Comparison of ENCODE assay signal across 8 cellular contexts in the genomic region with DNA sequence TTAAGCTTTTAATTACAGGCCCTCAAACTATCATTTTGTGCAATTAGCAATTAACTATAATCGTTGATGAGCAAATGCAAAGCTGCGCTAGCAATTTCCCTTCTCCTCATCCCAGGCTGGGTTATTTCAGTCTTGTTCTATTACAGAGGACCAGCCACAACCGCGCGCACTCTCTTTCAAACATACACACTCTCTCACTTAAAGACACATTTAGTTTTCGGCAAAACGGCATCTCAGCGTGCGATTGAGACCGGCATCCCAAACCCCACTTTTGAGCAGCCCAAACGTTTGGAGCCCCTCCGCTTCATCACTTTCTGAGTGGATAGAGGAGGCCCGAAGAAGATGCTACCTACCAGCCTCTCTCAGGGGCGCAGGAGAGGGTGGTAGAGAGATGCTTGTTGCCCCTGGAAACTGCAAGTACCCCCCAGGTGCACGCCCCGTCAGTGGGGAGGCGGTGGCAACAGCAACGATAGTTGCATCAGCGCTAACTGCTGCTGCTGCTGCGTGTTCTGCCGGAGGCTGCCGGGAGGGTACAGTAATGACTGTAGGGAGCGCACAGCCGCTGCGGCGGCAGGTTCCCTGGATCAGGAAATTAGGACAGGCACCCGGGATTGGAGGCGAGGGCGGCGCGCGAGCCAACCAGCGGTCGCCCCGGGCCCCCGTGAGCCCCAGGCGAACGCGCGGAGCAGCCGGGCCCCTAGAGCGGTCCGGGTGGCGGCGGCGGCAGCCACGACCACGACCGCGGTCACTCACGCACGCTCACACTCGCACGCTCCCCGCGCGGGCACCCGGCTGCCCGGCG. TPM values are rescaled to one million over a fixed set of nuclear protein-coding genes. Genes with fewer than 3 reads are reported as not detected.
DNase-seq lines count a peak whose midpoint lies in the region; ATAC-seq and TF ChIP-seq lines count a peak whose summit lies in the region.

No MANE protein-coding gene starts in this region.

- H3K4me3 ChIP-seq in GM23248 (peak overlapping the region; percentile 83), heart left ventricle (peak overlapping the region; percentile 70 to 94 (median 86)), ovary (peak overlapping the region; percentile 86), vagina (peak overlapping the region; percentile 69 to 74)

- TF ChIP-seq POLR2A in heart left ventricle (IDR thresholded peaks at IDR 0.05) (peak in 1 of 2 donors; percentile 64), ovary (IDR thresholded peaks at IDR 0.05) (peak; percentile 60), vagina (IDR thresholded peaks at IDR 0.05) (no peak)

- H3K36me3 ChIP-seq in GM23248 (ENCODE audit: low read depth), result no peaks in the 10 kb centered on the region
- no peaks in the 10 kb centered on the region for H3K36me3 ChIP-seq in heart left ventricle
- H3K36me3 ChIP-seq in ovary, result no peaks in the 10 kb centered on the region
- H3K36me3 ChIP-seq in vagina, result no peaks in the 10 kb centered on the region

- H3K4me1 ChIP-seq in GM23248 (ENCODE audit: insufficient read depth) (peaks cover 6% of the 10 kb centered on the region; the same call in 1 of the 2 replicates), heart left ventricle (peaks cover 0 to 38% (median 23%) of the 10 kb centered on the region in 12 donors), ovary (ENCODE audit: insufficient read depth) (peaks cover 2% of the 10 kb centered on the region), vagina (peaks cover 14% of the 10 kb centered on the region)

- H3K9me2 ChIP-seq in GM23248 (ENCODE audit: insufficient read depth), result no peaks in the 10 kb centered on the region

- H4K20me1 ChIP-seq in GM23248 (ENCODE audit: insufficient read depth), result no peaks in the 10 kb centered on the region

- WGBS in GM23248 (ENCODE audit: low coverage in 1 of 2, low lambda C conversion rate in 2 of 2, missing lambda C conversion rate in 2 of 2), 2 experiments, result 11 to 15% methylated on average over 33 to 37 of the region's 60 CpGs
- WGBS in heart left ventricle, 4 donors, result 4 to 14% (median 8%) methylated on average over 17 to 60 of the region's 60 CpGs
- 1% methylated on average over 26 to 60 of the region's 60 CpGs for WGBS in ovary, 3 donors

- peak overlapping the region; percentile 90 for H2AFZ ChIP-seq in GM23248

- H3K4me2 ChIP-seq in GM23248 (ENCODE audit: unreplicated experiment), result peak overlapping the region; percentile 85

- peaks cover 32% of the 10 kb centered on the region for H3K79me2 ChIP-seq in GM23248 (ENCODE audit: insufficient read depth)

- H3K27me3 ChIP-seq in GM23248 (replicated peaks; ENCODE audit: insufficient read depth) (no peaks in the 10 kb centered on the region), heart left ventricle (peaks cover 0 to 44% (median 0%) of the 10 kb centered on the region in 9 donors), ovary (no peaks in the 10 kb centered on the region), vagina (no peaks in the 10 kb centered on the region)

- ATAC-seq in heart left ventricle, result peak; percentile 74 to 82 (median 82)

- H3F3A ChIP-seq in GM23248 (ENCODE audit: insufficient read depth), result peaks cover 13% of the 10 kb centered on the region; the same call in 1 of the 2 replicates

- TF ChIP-seq CTCF in LNCAP (IDR thresholded peaks at IDR 0.05) (peak; percentile 7; the same call in 1 of the 2 replicates), heart left ventricle (IDR thresholded peaks at IDR 0.05) (peak in 6 of 12 donors; percentile 12 to 40 (median 21)), ovary (IDR thresholded peaks at IDR 0.05) (peak in 2 of 3 donors; percentile 20 to 37), vagina (IDR thresholded peaks at IDR 0.05) (no peak)

- TF ChIP-seq EP300 in ovary (IDR thresholded peaks at IDR 0.05), result no peak

- intact Hi-C loops in heart left ventricle (cut with DNase I) (loop anchor here in 9 of 10 donors (2.0 to 10.0 kb wide), 16 partner anchors 41 to 486 kb away; no protein-coding TSS in a partner anchor), ovary (cut with DNase I) (loop anchor here (5.0 to 10.0 kb wide), 10 partner anchors 106 to 496 kb away; no protein-coding TSS in a partner anchor), vagina (cut with DNase I) (no loop called here)

- H3K9me3 ChIP-seq in GM23248 (ENCODE audit: low read depth) (no peaks in the 10 kb centered on the region), heart left ventricle (no peaks in the 10 kb centered on the region), ovary (no peaks in the 10 kb centered on the region), vagina (no peaks in the 10 kb centered on the region)

- peak overlapping the region; percentile 80 for H3K9ac ChIP-seq in GM23248

- in situ Hi-C loops in GM23248 (cut with MboI), result no loop called here

- DNase-seq in DMS153 (lab: John Stamatoyannopoulos, UW) (peak; percentile 85), GM23248 (peak; percentile 96), RPMI8226 (peak; percentile 15), heart left ventricle (peak; percentile 76 to 90 (median 89)), ovary (peak; percentile 85 to 89 (median 87)), vagina (ENCODE audit: extremely low spot score in 2 of 2) (no peak)
- DNase-seq in activated naive CD8-positive, alpha-beta T cell treated with anti-CD3 and anti-CD28 coated beads, Interleukin-2, amount 50 U/mL, for 16 hours (ENCODE audit: low read depth, low spot score), result peak; percentile 23

- H3K27ac ChIP-seq in GM23248 (peak overlapping the region; percentile 69), heart left ventricle (peak overlapping the region; percentile 55 to 98 (median 94)), ovary (peak overlapping the region; percentile 91 to 95), vagina (peak overlapping the region; percentile 42)

RNA-seq across cellular contexts. Expression of gene VLDLR, which starts 0.5 kb away (rescaled TPM):
- total RNA-seq in GM23248 (2014; rRNA removed; shearing (Covaris generic)), result 28.7 and 29.2 TPM in 2 replicates
- polyA plus RNA-seq in GM23248 (2016; fragmentation: Nextera tagmentation; extraction: Ambion mirVana) (14.1 and 15.1 TPM in 2 replicates), heart left ventricle (10 to 100 TPM; 15.1 to 60.1 TPM), ovary (10 to 100 TPM; 49.6 to 77.4 TPM)
- total RNA-seq in heart left ventricle (100 to 1,000 TPM in 7 of 9 donors, 10 to 100 TPM in 2; 67.9 to 177 (median 119) TPM), ovary (100 to 1,000 TPM in 4 of 7 donors, 10 to 100 TPM in 3; 37.3 to 232 (median 105) TPM), vagina (4.7 TPM)

Comparison
In these comparisons a context has a peak if more than half of its experiments do, and no peak if none do; other contexts are left out.
1. DNase-seq: peak in DMS153 (single experiment), GM23248 (single experiment), RPMI8226 (single experiment), activated naive CD8-positive, alpha-beta T cell treated with anti-CD3 and anti-CD28 coated beads, Interleukin-2, amount 50 U/mL, for 16 hours (single experiment), heart left ventricle (5 of 5) and ovary (5 of 5); none in vagina (0 of 2).
2. H3K27ac ChIP-seq: peak in every context shown above with its lines; median percentile 94 in heart left ventricle; 93 in ovary; 69 in GM23248; 42 in vagina.
3. CTCF ChIP-seq: peak in LNCAP (single experiment) and ovary (2 of 3); none in vagina (0 of 3).
4. Peak in every context shown above with its lines, with median percentiles within 50 percentile points of each other: H3K4me3 ChIP-seq.